ENCODE assay signal across 8 cellular contexts in genomic region chr14:75279153-75279738, GRCh38.
DNase-seq lines count a peak whose midpoint lies in the region; TF ChIP-seq lines count a peak whose summit lies in the region.

No MANE protein-coding gene starts in this region.

- no peaks in the 10 kb centered on the region for H3K27me3 ChIP-seq in MM.1S (replicated peaks; ENCODE audit: insufficient read depth, low read length)

- in situ Hi-C loops in GM13976 (cut with MboI; ENCODE audit: low sequenced_read_pairs, unreplicated experiment) = no loop called here

- H2AFZ ChIP-seq in MM.1S (ENCODE audit: low read length) = no peak overlapping the region

- no peaks in the 10 kb centered on the region for H3K79me2 ChIP-seq in MM.1S (ENCODE audit: low read length)

- H3K4me3 ChIP-seq in MM.1S (ENCODE audit: low read length) (peak overlapping the region; percentile 81), choroid plexus epithelial cell (ENCODE audit: low read depth, low read length) (peak overlapping the region; percentile 98)

- peak overlapping the region; percentile 95 for H3K4me2 ChIP-seq in MM.1S (ENCODE audit: low read depth, low read length)

- no peaks in the 10 kb centered on the region for H3K9me2 ChIP-seq in MM.1S (replicated peaks; ENCODE audit: insufficient read depth, low read length)

- H3K27ac ChIP-seq in MM.1S (ENCODE audit: low read length) = peak overlapping the region; percentile 78; the same call in 1 of the 2 replicates

- H4K20me1 ChIP-seq in MM.1S (ENCODE audit: insufficient read depth, low read length) = no peaks in the 10 kb centered on the region

- TF ChIP-seq CTCF in GM13976 (IDR thresholded peaks at IDR 0.05; ENCODE audit: borderline replicate concordance, control extremely low read depth, extremely low read depth, insufficient read depth, missing control alignments) (no peak), MM.1S (IDR thresholded peaks at IDR 0.05; ENCODE audit: low read length) (no peak), choroid plexus epithelial cell (conservative IDR thresholded peaks at IDR 0.05; ENCODE audit: low read depth, low read length) (no peak)

- DNase-seq in GM13976 (ENCODE audit: low spot score) = peak; percentile 53
- no peak for DNase-seq in MM.1S
- peak; percentile 42 for DNase-seq in UCSD-AML1 (lab: John Stamatoyannopoulos, UW; ENCODE audit: unreplicated experiment)
- peak; percentile 83 for DNase-seq in choroid plexus epithelial cell (ENCODE audit: low read depth)
- DNase-seq in left kidney (ENCODE audit: low read depth, low spot score) = peak; percentile 84
- DNase-seq in stimulated activated CD4-positive, alpha-beta T cell treated with anti-CD3 and anti-CD28 coated beads, Interleukin-2, amount 100 ng/mL, for 24 hours = peak; percentile 62 to 65
- DNase-seq in AML-193 (lab: John Stamatoyannopoulos, UW) = no peak
- DNase-seq in NCI-H524 treated with DMSO at 0.1 percent for 48 hours (lab: John Stamatoyannopoulos, UW) = no peak

- peak overlapping the region; percentile 92 for H3K9ac ChIP-seq in MM.1S (ENCODE audit: low read length)

- H3K9me3 ChIP-seq in MM.1S (replicated peaks; ENCODE audit: insufficient read depth, low read length) = no peaks in the 10 kb centered on the region

- H3F3A ChIP-seq in MM.1S (ENCODE audit: insufficient read depth, low read length) = 0 out of 2 replicates have a peak, but pooled peaks cover 6% of the 10 kb centered on the region

- peaks cover 6% of the 10 kb centered on the region; the same call in 1 of the 2 replicates for H3K4me1 ChIP-seq in MM.1S (ENCODE audit: low read length)

- no peaks in the 10 kb centered on the region for H3K36me3 ChIP-seq in MM.1S (replicated peaks; ENCODE audit: insufficient read depth, low read length)

Comparison
In these comparisons a context has a peak if more than half of its experiments do, and no peak if none do; other contexts are left out.
1. DNase-seq: peak in GM13976 (single experiment), UCSD-AML1 (single experiment), choroid plexus epithelial cell (single experiment), left kidney (single experiment) and stimulated activated CD4-positive, alpha-beta T cell treated with anti-CD3 and anti-CD28 coated beads, Interleukin-2, amount 100 ng/mL, for 24 hours (2 of 2); none in MM.1S (single experiment), AML-193 (0 of 2) and NCI-H524 treated with DMSO at 0.1 percent for 48 hours (single experiment).